Comparison of ENCODE assay signal across 2 cellular contexts in genomic region chr2:187627153-187627552, GRCh38.
A peak's percentile ranks its signal among the peaks of the same experiment; 100 is the strongest.
TF ChIP-seq lines count a peak whose summit lies in the region.

No MANE protein-coding gene starts in this region.

TF ChIP-seq in SK-N-SH treated with all-trans-retinoic acid at 6 μM for 48 hours, 23 proteins besides CTCF, POLR2A, EP300 and RAD21:
- TF ChIP-seq ZFP3 (CRISPR knock-in tag; IDR thresholded peaks at IDR 0.05) (no peak), ZC3H10 (CRISPR knock-in tag; IDR thresholded peaks at IDR 0.05) (peak; percentile 96), ZFP30 (CRISPR knock-in tag; IDR thresholded peaks at IDR 0.05) (no peak), ZNF565 (CRISPR knock-in tag; conservative IDR thresholded peaks at IDR 0.05; ENCODE audit: low read depth) (no peak), ISL1 (CRISPR knock-in tag; IDR thresholded peaks at IDR 0.05) (peak; percentile 43; the same call in 1 of the 2 replicates), POU6F1 (CRISPR knock-in tag; IDR thresholded peaks at IDR 0.05; ENCODE audit: borderline replicate concordance, low read depth) (no peak)

TF ChIP-seq in SK-N-SH, 30 proteins besides CTCF, POLR2A, EP300 and RAD21:
- TF ChIP-seq TAF1 (IDR thresholded peaks at IDR 0.05; ENCODE audit: borderline replicate concordance, low read depth, low read length) (no peak), CHD2 (IDR thresholded peaks at IDR 0.05; ENCODE audit: low read length, partially characterized antibody) (no peak), SMC3 (IDR thresholded peaks at IDR 0.05; ENCODE audit: low read depth, low read length) (no peak), RXRA (IDR thresholded peaks at IDR 0.05; ENCODE audit: borderline replicate concordance, low read depth) (no peak)
